16 cellular contexts compared by ENCODE assay signal in the genomic region with DNA sequence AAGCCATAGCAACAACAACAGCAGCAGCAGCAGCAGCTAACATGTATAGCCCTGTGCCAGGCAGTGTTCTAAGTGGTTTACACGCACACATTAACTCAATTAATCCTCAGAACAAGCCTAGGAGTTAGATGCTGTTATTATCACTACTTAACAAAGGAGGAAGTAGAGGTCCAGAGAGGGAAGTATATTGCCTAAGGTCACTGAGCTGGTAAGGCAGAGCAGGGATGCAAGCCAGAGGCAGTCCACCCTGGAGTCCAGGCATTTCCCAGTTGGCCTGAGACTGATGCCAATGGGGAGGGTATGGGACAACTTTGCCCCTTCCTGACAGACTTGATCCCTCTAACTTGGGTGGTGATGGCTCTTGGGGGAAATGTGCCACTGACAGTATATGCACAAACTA. TPM values are rescaled to one million over a fixed set of nuclear protein-coding genes. Genes with fewer than 3 reads are reported as not detected.
DNase-seq lines count a peak whose midpoint lies in the region; ATAC-seq and TF ChIP-seq lines count a peak whose summit lies in the region.
"Had no signal": no experiment of that assay in that cellular context is flagged by ENCODE, and none has a peak within 500 bp of the region (broad histone marks: within the 10 kb centered on the region; RNA-seq: fewer than 3 reads in every experiment).

No MANE protein-coding gene starts in this region.

- TF ChIP-seq CTCF in NB4 (IDR thresholded peaks at IDR 0.05; ENCODE audit: low read depth, low read length): no peak

- H3K27me3 ChIP-seq in H7 (ENCODE audit: control insufficient read depth, insufficient read depth, low read length): no peaks in the 10 kb centered on the region
- H3K27me3 ChIP-seq: tibial artery had no signal

- TF ChIP-seq POLR2A in NB4 (IDR thresholded peaks at IDR 0.05; ENCODE audit: extremely low read depth, insufficient read length): no peak

- H3K4me1 Mint-ChIP-seq in central memory CD8-positive, alpha-beta T cell: peaks cover 67% of the 10 kb centered on the region
- peaks cover 29 to 41% of the 10 kb centered on the region in 2 donors for H3K4me1 Mint-ChIP-seq in stimulated activated naive B cell treated with anti-CD40 and anti-IgM and Interleukin-4, amounts not matched to agents 10 μg/mL and 1 μg/mL and 100 μg/mL, for 72 hours

- ATAC-seq in activated naive CD4-positive, alpha-beta T cell treated with anti-CD3 and anti-CD28 coated beads, Interleukin-2, amount 50 U/mL, for 72 hours: no peak
- no peak for ATAC-seq in central memory CD8-positive, alpha-beta T cell (replicated peaks; ENCODE audit: extremely low read depth, poor library complexity, severe bottlenecking)
- peak in 1 of 2 donors; percentile 49 for ATAC-seq in stimulated activated naive B cell treated with anti-CD40 and anti-IgM and Interleukin-4, amounts not matched to agents 10 μg/mL and 1 μg/mL and 100 μg/mL, for 72 hours (replicated peaks)
- ATAC-seq in HG02884 (IDR thresholded peaks at IDR 0.05; ENCODE audit: unreplicated experiment): no peak
- ATAC-seq in HG02759 (IDR thresholded peaks at IDR 0.05; ENCODE audit: unreplicated experiment): no peak

- H3K9me3 Mint-ChIP-seq in activated naive CD4-positive, alpha-beta T cell treated with anti-CD3 and anti-CD28 coated beads, Interleukin-2, amount 50 U/mL, for 72 hours: no peaks in the 10 kb centered on the region
- no peaks in the 10 kb centered on the region for H3K9me3 Mint-ChIP-seq in central memory CD8-positive, alpha-beta T cell
- no peaks in the 10 kb centered on the region for H3K9me3 Mint-ChIP-seq in stimulated activated naive B cell treated with anti-CD40 and anti-IgM and Interleukin-4, amounts not matched to agents 10 μg/mL and 1 μg/mL and 100 μg/mL, for 72 hours

- H3K4me3 ChIP-seq in NB4 (ENCODE audit: low read depth, low read length) (no peak overlapping the region), H7 (ENCODE audit: insufficient read depth, low read depth, low read length) (no peak overlapping the region)
- H3K4me3 ChIP-seq: PC-9, tibial artery had no signal

- H3K36me3 Mint-ChIP-seq in activated naive CD4-positive, alpha-beta T cell treated with anti-CD3 and anti-CD28 coated beads, Interleukin-2, amount 50 U/mL, for 72 hours: peaks cover 5 to 20% of the 10 kb centered on the region in 2 donors
- H3K36me3 Mint-ChIP-seq in central memory CD8-positive, alpha-beta T cell (ENCODE audit: insufficient read depth): peaks cover 56% of the 10 kb centered on the region
- peaks cover 9 to 25% of the 10 kb centered on the region in 2 donors for H3K36me3 Mint-ChIP-seq in stimulated activated naive B cell treated with anti-CD40 and anti-IgM and Interleukin-4, amounts not matched to agents 10 μg/mL and 1 μg/mL and 100 μg/mL, for 72 hours

- H3K36me3 ChIP-seq in H7 (replicated peaks; ENCODE audit: control insufficient read depth, insufficient read depth, low read length): no peaks in the 10 kb centered on the region; the same call in none of the 2 replicates
- H3K36me3 ChIP-seq: tibial artery had no signal

- H3K27ac Mint-ChIP-seq in activated naive CD4-positive, alpha-beta T cell treated with anti-CD3 and anti-CD28 coated beads, Interleukin-2, amount 50 U/mL, for 72 hours: peak overlapping the region; percentile 23 to 56
- H3K27ac Mint-ChIP-seq in central memory CD8-positive, alpha-beta T cell (ENCODE audit: low read depth): peak overlapping the region; percentile 33
- peak overlapping the region; percentile 32 for H3K27ac Mint-ChIP-seq in stimulated activated naive B cell treated with anti-CD40 and anti-IgM and Interleukin-4, amounts not matched to agents 10 μg/mL and 1 μg/mL and 100 μg/mL, for 72 hours
- H3K27ac Mint-ChIP-seq: progenitor cell of endocrine pancreas had no signal

- H3K27me3 Mint-ChIP-seq in central memory CD8-positive, alpha-beta T cell: no peaks in the 10 kb centered on the region
- no peaks in the 10 kb centered on the region for H3K27me3 Mint-ChIP-seq in stimulated activated naive B cell treated with anti-CD40 and anti-IgM and Interleukin-4, amounts not matched to agents 10 μg/mL and 1 μg/mL and 100 μg/mL, for 72 hours
- H3K27me3 Mint-ChIP-seq: progenitor cell of endocrine pancreas had no signal

- H3K4me3 Mint-ChIP-seq in central memory CD8-positive, alpha-beta T cell: peak overlapping the region; percentile 65
- no peak overlapping the region for H3K4me3 Mint-ChIP-seq in stimulated activated naive B cell treated with anti-CD40 and anti-IgM and Interleukin-4, amounts not matched to agents 10 μg/mL and 1 μg/mL and 100 μg/mL, for 72 hours

- DNase-seq in activated naive CD4-positive, alpha-beta T cell treated with anti-CD3 and anti-CD28 coated beads, Interleukin-2, amount 50 U/mL, for 72 hours (ENCODE audit: low spot score in 2 of 2): no peak
- no peak for DNase-seq in activated naive CD4-positive, alpha-beta T cell treated with Interleukin-2 at 50 U/mL for 16 hours
- DNase-seq in NB4 (ENCODE audit: low read depth): peak; percentile 44
- DNase-seq in central memory CD8-positive, alpha-beta T cell (ENCODE audit: low spot score in 2 of 2): no peak
- DNase-seq in stimulated activated naive B cell treated with anti-CD40 and anti-IgM and Interleukin-4, amounts not matched to agents 10 μg/mL and 1 μg/mL and 100 μg/mL, for 72 hours: no peak
- no peak for DNase-seq in H7
- DNase-seq: cerebellar nuclear complex, DND-41, glutamatergic neuron, NCI-H1105 treated with DMSO at 0.1 percent for 48 hours, NCI-H2227 treated with DMSO at 0.1 percent for 48 hours, PC-9, tibial artery had no signal

RNA-seq across cellular contexts. Expression of a gene that starts 6.8 kb away (rescaled TPM):
- total RNA-seq in activated naive CD4-positive, alpha-beta T cell treated with anti-CD3 and anti-CD28 coated beads, Interleukin-2, amount 50 U/mL, for 72 hours: 10 to 100 TPM; 13.0 to 16.0 TPM
- 12.2 and 15.1 TPM in 2 replicates for total RNA-seq in H7 (2014; rRNA removed; shearing (Covaris generic))
